In genomic region chr5:167284491-167284890, GRCh38 we compare ENCODE assay signal across 22 cellular contexts.
A peak's percentile ranks its signal among the peaks of the same experiment; 100 is the strongest.
DNase-seq lines count a peak whose midpoint lies in the region; TF ChIP-seq lines count a peak whose summit lies in the region.
"Had no signal": no experiment of that assay in that cellular context is flagged by ENCODE, and none has a peak within 500 bp of the region (broad histone marks: within the 10 kb centered on the region; RNA-seq: fewer than 3 reads in every experiment).

No MANE protein-coding gene starts in this region.

- no peak for TF ChIP-seq CTCF in cardiac fibroblast (IDR thresholded peaks at IDR 0.05; ENCODE audit: low read depth, low read length)

- no peaks in the 10 kb centered on the region for H3K36me3 ChIP-seq in H7 (replicated peaks; ENCODE audit: control insufficient read depth, insufficient read depth, low read length)
- H3K36me3 ChIP-seq: lower lobe of right lung, neutrophil had no signal

- peak; percentile 47 for DNase-seq in AG20443 (ENCODE audit: low spot score)
- peak; percentile 6 for DNase-seq in RKO (ENCODE audit: low spot score)
- peak; percentile 5 to 17 for DNase-seq in cardiac fibroblast (ENCODE audit: low read depth in 2 of 2)
- DNase-seq in kidney tubule cell (ENCODE audit: low spot score), result peak; percentile 20
- no peak for DNase-seq in DMS79 treated with DMSO at 0.1 percent for 48 hours (lab: John Stamatoyannopoulos, UW)
- DNase-seq in stimulated activated CD4-positive, alpha-beta T cell treated with anti-CD3 and anti-CD28 coated beads, Interleukin-4, amount 100 ng/mL, for 1 hour, result no peak
- no peak for DNase-seq in SW 1271 (lab: John Stamatoyannopoulos, UW)
- DNase-seq in H7, result no peak
- DNase-seq: activated B cell treated with CpG ODN at 0.5 μM for 24 hours; activated CD8-positive, alpha-beta T cell treated with anti-CD3 and anti-CD28 coated beads for 36 hours; activated naive CD4-positive, alpha-beta T cell treated with anti-CD3 and anti-CD28 coated beads for 36 hours; activated T-cell treated with anti-CD3 and anti-CD28 coated beads, Interleukin-2, amount 50 U/mL, for 1 hour; CD8-positive, alpha-beta memory T cell; DND-41; head of caudate nucleus; lower lobe of right lung; NCI-H1417 treated with DMSO at 0.1 percent for 48 hours; NCI-H748 treated with DMSO at 0.1 percent for 48 hours; SIG-M5; testis had no signal

- no peaks in the 10 kb centered on the region for H3K27me3 ChIP-seq in H7 (ENCODE audit: control insufficient read depth, insufficient read depth, low read length)
- H3K27me3 ChIP-seq: neutrophil, testis had no signal

- no peak overlapping the region for H3K4me3 ChIP-seq in cardiac fibroblast (replicated peaks in 1 of 2; ENCODE audit: low read depth in 2 of 2, low read length in 2 of 2)
- no peak overlapping the region for H3K4me3 ChIP-seq in H7 (ENCODE audit: insufficient read depth, low read depth, low read length)
- H3K4me3 ChIP-seq: GM23338, lower lobe of right lung, testis had no signal

Comparison
In these comparisons a context has a peak if more than half of its experiments do, and no peak if none do; other contexts are left out.
1. DNase-seq: peak in AG20443 (single experiment), RKO (single experiment), cardiac fibroblast (2 of 2) and kidney tubule cell (single experiment); none in DMS79 treated with DMSO at 0.1 percent for 48 hours (single experiment), stimulated activated CD4-positive, alpha-beta T cell treated with anti-CD3 and anti-CD28 coated beads, Interleukin-4, amount 100 ng/mL, for 1 hour (single experiment), SW 1271 (0 of 2) and H7 (single experiment).